8 cellular contexts compared by ENCODE assay signal in the genomic region with DNA sequence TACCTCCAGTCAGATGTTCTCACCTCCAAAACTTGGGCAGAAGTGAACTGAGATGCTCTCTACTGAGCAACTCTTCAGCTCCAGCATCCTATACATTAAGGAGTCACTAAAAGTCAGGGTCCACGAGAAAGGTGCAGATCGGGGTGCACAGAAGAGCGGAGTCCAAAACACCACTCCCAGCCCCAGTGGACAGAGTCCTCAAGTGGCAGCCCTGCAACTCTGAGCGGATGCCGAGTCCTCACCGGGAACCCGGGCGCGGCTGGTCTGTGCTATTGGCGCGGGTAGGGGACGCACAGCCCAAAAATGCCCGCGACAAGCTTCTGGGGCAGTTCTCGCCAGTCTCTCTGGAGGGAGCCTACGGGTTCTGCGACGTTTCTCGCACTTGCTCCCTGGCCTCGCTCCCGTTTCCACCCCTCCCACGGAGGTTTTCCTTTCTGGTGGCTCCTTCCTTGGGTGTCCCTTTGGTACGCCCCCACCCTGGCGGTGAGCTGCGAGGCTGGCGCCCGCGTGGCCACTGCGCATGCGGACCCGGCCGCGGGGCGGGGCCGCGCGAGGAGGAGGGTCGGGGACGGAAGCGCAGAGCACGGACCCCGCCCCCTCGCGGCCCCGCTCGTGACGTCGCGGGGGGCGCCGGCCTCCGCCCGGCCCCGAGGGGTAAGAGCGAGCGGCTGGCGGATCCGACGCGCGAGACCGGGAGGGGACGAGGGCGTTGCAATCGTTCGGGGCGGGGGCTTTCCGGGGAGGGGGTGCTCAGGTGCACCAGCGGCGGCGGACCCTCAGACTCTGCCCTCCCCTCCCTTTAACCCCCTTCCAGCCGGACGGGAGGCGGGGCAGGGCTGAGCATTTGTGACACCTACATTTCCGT. TPM values are rescaled to one million over a fixed set of nuclear protein-coding genes. Genes with fewer than 3 reads are reported as not detected.
DNase-seq lines count a peak whose midpoint lies in the region; ATAC-seq and TF ChIP-seq lines count a peak whose summit lies in the region.

A gene with protein sequence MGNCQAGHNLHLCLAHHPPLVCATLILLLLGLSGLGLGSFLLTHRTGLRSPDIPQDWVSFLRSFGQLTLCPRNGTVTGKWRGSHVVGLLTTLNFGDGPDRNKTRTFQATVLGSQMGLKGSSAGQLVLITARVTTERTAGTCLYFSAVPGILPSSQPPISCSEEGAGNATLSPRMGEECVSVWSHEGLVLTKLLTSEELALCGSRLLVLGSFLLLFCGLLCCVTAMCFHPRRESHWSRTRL (plus strand): TSS at position 601 of the 865 bp plus-strand sequence. CDS start 1,065 bp downstream, outside the sequence.

- CTCF ChIA-PET in OCI-LY7 (lab: Charles Lee; ENCODE audit: unreplicated experiment): interaction anchor here (0.6 kb wide), 1 partner anchor 438 kb away, joined by 3 read pairs; no protein-coding TSS in a partner anchor

- H3K27ac ChIP-seq in HUES6 (ENCODE audit: low read depth, low read length): peak within 1 kb of the TSS; percentile 75; the same call in 1 of the 2 replicates
- peak within 1 kb of the TSS; percentile 56 for H3K27ac ChIP-seq in OCI-LY7 (ENCODE audit: low read depth, low read length, poor library complexity, severe bottlenecking)

- TF ChIP-seq CTCF in OCI-LY7 (conservative IDR thresholded peaks at IDR 0.05; ENCODE audit: low read length): 0 out of 2 replicates have a peak, but pooled peaks have one; percentile 25
- peak; percentile 44 for TF ChIP-seq CTCF in epithelial cell of esophagus (IDR thresholded peaks at IDR 0.05; ENCODE audit: insufficient read depth, low read depth, low read length, missing control alignments)
- TF ChIP-seq CTCF in mucosa of descending colon (IDR thresholded peaks at IDR 0.05): peak; percentile 9

- peak; percentile 87 for DNase-seq in COR-L47 (lab: John Stamatoyannopoulos, UW)
- DNase-seq in OCI-LY7 (ENCODE audit: low spot score): peak; percentile 94
- DNase-seq in activated T-cell treated with anti-CD3 and anti-CD28 coated beads for 1 hour (ENCODE audit: low read depth): peak; percentile 91
- DNase-seq in epithelial cell of esophagus (ENCODE audit: low read depth): peak; percentile 77
- peak; percentile 93 to 97 (median 94) for DNase-seq in mucosa of descending colon
- peak; percentile 90 for DNase-seq in stimulated activated CD8-positive, alpha-beta memory T cell treated with anti-CD3 and anti-CD28 coated beads, Interleukin-4, amount 100 ng/mL, for 24 hours (ENCODE audit: low read depth)

- BruUV-seq in OCI-LY7 (replicated peaks; lab: Mats Ljungman, UMichigan): no TSS peak

- no peaks in the 10 kb centered on the region for H3K27me3 ChIP-seq in HUES6 (ENCODE audit: control insufficient read depth, insufficient read depth, low read length)

- ATAC-seq in GM21381 (IDR thresholded peaks at IDR 0.05; ENCODE audit: unreplicated experiment) (peak; percentile 90), mucosa of descending colon (peak; percentile 97)

- no peaks in the 10 kb centered on the region for H3K79me2 ChIP-seq in OCI-LY7 (ENCODE audit: insufficient read depth, low read depth, low read length)

- H4K20me1 ChIP-seq in OCI-LY7 (ENCODE audit: insufficient read depth, low read length): no peaks in the 10 kb centered on the region

- peak within 1 kb of the TSS; percentile 73 for H2AFZ ChIP-seq in OCI-LY7 (ENCODE audit: low read length)

- H3K36me3 ChIP-seq in HUES6 (ENCODE audit: control insufficient read depth, insufficient read depth, low read length) (no peaks in the 10 kb centered on the region; the same call in 1 of the 2 replicates), OCI-LY7 (ENCODE audit: insufficient read depth, low read length) (peaks cover 6% of the 10 kb centered on the region), mucosa of descending colon (ENCODE audit: low read depth) (no peaks in the 10 kb centered on the region)

- no peaks in the 10 kb centered on the region for H3K9me3 ChIP-seq in HUES6 (ENCODE audit: control insufficient read depth, insufficient read depth, low read depth, low read length)
- H3K9me3 ChIP-seq in OCI-LY7 (ENCODE audit: low read length): no peaks in the 10 kb centered on the region
- H3K9me3 ChIP-seq in mucosa of descending colon: no peaks in the 10 kb centered on the region

- POLR2A ChIA-PET in OCI-LY7 (lab: Charles Lee): interaction anchor here (0.6 to 3.4 kb wide), 14 partner anchors 11 to 146 kb away, joined by 3 to 56 read pairs (median 4); a partner anchor contains a TSS

- intact Hi-C loops in OCI-LY7 (cut with micrococcal nuclease; ENCODE audit: unreplicated experiment) (no loop called here), mucosa of descending colon (cut with DNase I, micrococcal nuclease) (no loop called here)

- H3K4me3 ChIP-seq in HUES6 (ENCODE audit: low read depth, low read length) (peak within 1 kb of the TSS; percentile 69), OCI-LY7 (ENCODE audit: low read depth, low read length, poor library complexity, severe bottlenecking) (peak within 1 kb of the TSS; percentile 75), epithelial cell of esophagus (ENCODE audit: low read length) (peak within 1 kb of the TSS; percentile 55), mucosa of descending colon (peak within 1 kb of the TSS; percentile 55)

- H3K9ac ChIP-seq in HUES6 (ENCODE audit: low read length): peak within 1 kb of the TSS; percentile 84

- H3K9me2 ChIP-seq in OCI-LY7 (ENCODE audit: insufficient read depth, low read length): no peaks in the 10 kb centered on the region

- peak within 1 kb of the TSS; percentile 95 for H3K4me2 ChIP-seq in OCI-LY7 (ENCODE audit: low read length)

- H3K4me1 ChIP-seq in HUES6 (ENCODE audit: control insufficient read depth, insufficient read depth, low read length) (peaks cover 9% of the 10 kb centered on the region; the same call in 1 of the 2 replicates), OCI-LY7 (ENCODE audit: insufficient read depth, low read length, poor library complexity, severe bottlenecking) (peaks cover 17% of the 10 kb centered on the region), mucosa of descending colon (ENCODE audit: low read depth) (peaks cover 10% of the 10 kb centered on the region)

RNA-seq across cellular contexts. Expression of the gene that starts here (rescaled TPM):
- total RNA-seq in OCI-LY7 (2014; rRNA removed; shearing (Covaris generic)): 75.7 and 94.1 TPM in 2 replicates
- total RNA-seq in OCI-LY7 (2022): 82.9 and 88.6 TPM in 2 replicates
- total RNA-seq in mucosa of descending colon: 100 to 1,000 TPM; 116 to 209 (median 130) TPM

Comparison
In these comparisons a context has a peak if more than half of its experiments do, and no peak if none do; other contexts are left out.
1. Peak in every context shown above with its lines: DNase-seq, ATAC-seq, H3K4me3 ChIP-seq and H3K27ac ChIP-seq.